16 cellular contexts compared by ENCODE assay signal in genomic region chr7:155647734-155648133, GRCh38. TPM values are rescaled to one million over a fixed set of nuclear protein-coding genes. Genes with fewer than 3 reads are reported as not detected.
DNase-seq lines count a peak whose midpoint lies in the region; ATAC-seq and TF ChIP-seq lines count a peak whose summit lies in the region.
"Had no signal": no experiment of that assay in that cellular context is flagged by ENCODE, and none has a peak within 500 bp of the region (broad histone marks: within the 10 kb centered on the region; RNA-seq: fewer than 3 reads in every experiment).

No MANE protein-coding gene starts in this region.

- H3K4me3 ChIP-seq in CD4-positive, CD25-positive, alpha-beta regulatory T cell (ENCODE audit: low read depth, low read length): no peak overlapping the region
- H3K4me3 ChIP-seq in DND-41 (ENCODE audit: low read depth in 1 of 2, low read length in 2 of 2): 0 out of 4 replicates have a peak overlapping the region, but pooled peaks of 1 of the 2 experiments have one; percentile 13
- no peak overlapping the region for H3K4me3 ChIP-seq in H7 (ENCODE audit: insufficient read depth, low read depth, low read length)
- H3K4me3 ChIP-seq: BLaER1 treated with 17β-estradiol and CSF1 and Interleukin-3, amounts not matched to agents 10 nM and 100 nM; K562; SJCRH30 had no signal

- no peak overlapping the region for H2AFZ ChIP-seq in DND-41 (ENCODE audit: low read depth, low read length)

- peaks cover 95% of the 10 kb centered on the region for H3K79me2 ChIP-seq in DND-41 (ENCODE audit: insufficient read depth, low read length)

- peaks cover 0 to 12% (median 6%) of the 10 kb centered on the region in 7 donors for H3K9me3 Mint-ChIP-seq in CD4-positive, CD25-positive, alpha-beta regulatory T cell
- peaks cover 56% of the 10 kb centered on the region for H3K9me3 Mint-ChIP-seq in nephron

- H3K27me3 Mint-ChIP-seq in CD4-positive, CD25-positive, alpha-beta regulatory T cell: no peaks in the 10 kb centered on the region
- H3K27me3 Mint-ChIP-seq in nephron (ENCODE audit: low read depth): no peaks in the 10 kb centered on the region

- peaks cover 33% of the 10 kb centered on the region for H3K36me3 ChIP-seq in CD4-positive, CD25-positive, alpha-beta regulatory T cell (ENCODE audit: control insufficient read depth, insufficient read depth, low read length)
- peaks cover 28% of the 10 kb centered on the region for H3K36me3 ChIP-seq in DND-41 (ENCODE audit: insufficient read depth, low read length)
- 0 out of 2 replicates have a peak, but pooled peaks cover 1% of the 10 kb centered on the region for H3K36me3 ChIP-seq in H7 (replicated peaks; ENCODE audit: control insufficient read depth, insufficient read depth, low read length)

- TF ChIP-seq CTCF in DND-41 (IDR thresholded peaks at IDR 0.05; ENCODE audit: borderline replicate concordance, extremely low read depth, low read length, poor library complexity, severe bottlenecking): no peak
- no peak for TF ChIP-seq CTCF in VCaP (conservative IDR thresholded peaks at IDR 0.05)
- no peak for TF ChIP-seq CTCF in nephron (IDR thresholded peaks at IDR 0.05; ENCODE audit: unreplicated experiment in 3 of 3)

- H3K9ac ChIP-seq in DND-41 (ENCODE audit: low read depth, low read length): no peak overlapping the region
- H3K9ac ChIP-seq: BLaER1 treated with 17β-estradiol and CSF1 and Interleukin-3, amounts not matched to agents 10 nM and 100 nM had no signal

- no peak for DNase-seq in CD4-positive, CD25-positive, alpha-beta regulatory T cell
- DNase-seq in DND-41 (no peak), H7 (no peak)
- no peak for DNase-seq in activated naive CD4-positive, alpha-beta T cell treated with Interleukin-2 at 50 U/mL for 16 hours
- DNase-seq: GOT3, NCI-H1436 treated with DMSO at 0.1 percent for 48 hours, NCI-H2029, NCI-H345, NCI-H526, SJCRH30 had no signal

- no peak for ATAC-seq in CD4-positive, CD25-positive, alpha-beta regulatory T cell (ENCODE audit: low read depth in 2 of 2)
- ATAC-seq in DND-41 (ENCODE audit: insufficient read depth, low read depth): no peak
- ATAC-seq in GM19463 (IDR thresholded peaks at IDR 0.05; ENCODE audit: unreplicated experiment): no peak
- ATAC-seq: K562, Panc1 had no signal

- H3K4me1 ChIP-seq in CD4-positive, CD25-positive, alpha-beta regulatory T cell (ENCODE audit: control insufficient read depth, insufficient read depth, low read length, poor library complexity, severe bottlenecking): peaks cover 53% of the 10 kb centered on the region
- peaks cover 34% of the 10 kb centered on the region for H3K4me1 ChIP-seq in DND-41 (ENCODE audit: insufficient read depth, low read length)
- H3K4me1 ChIP-seq: SJCRH30 had no signal

- H3K27ac ChIP-seq in CD4-positive, CD25-positive, alpha-beta regulatory T cell (ENCODE audit: insufficient read depth, low read length, poor library complexity, severe bottlenecking): no peak overlapping the region
- H3K27ac ChIP-seq in DND-41 (ENCODE audit: low read length): no peak overlapping the region
- H3K27ac ChIP-seq in VCaP: peak overlapping the region; percentile 100
- H3K27ac ChIP-seq: BLaER1 treated with 17β-estradiol and CSF1 and Interleukin-3, amounts not matched to agents 10 nM and 100 nM; SJCRH30 had no signal

- peaks cover 11 to 13% of the 10 kb centered on the region in 2 experiments for H3K9me3 ChIP-seq in CD4-positive, CD25-positive, alpha-beta regulatory T cell (ENCODE audit: control insufficient read depth in 2 of 2, low read length in 2 of 2)
- peaks cover 7% of the 10 kb centered on the region for H3K9me3 ChIP-seq in DND-41 (ENCODE audit: insufficient read depth, low read length, severe bottlenecking)

- no peaks in the 10 kb centered on the region for H3K27me3 ChIP-seq in CD4-positive, CD25-positive, alpha-beta regulatory T cell (ENCODE audit: control insufficient read depth, insufficient read depth, low read length)
- H3K27me3 ChIP-seq in DND-41 (ENCODE audit: insufficient read depth, low read length, poor library complexity) (no peaks in the 10 kb centered on the region), H7 (ENCODE audit: control insufficient read depth, insufficient read depth, low read length) (no peaks in the 10 kb centered on the region)
- H3K27me3 ChIP-seq: BLaER1 treated with 17β-estradiol and CSF1 and Interleukin-3, amounts not matched to agents 10 nM and 100 nM; SJCRH30 had no signal

- H3K4me1 Mint-ChIP-seq in CD4-positive, CD25-positive, alpha-beta regulatory T cell: peaks cover 52 to 85% (median 77%) of the 10 kb centered on the region in 4 donors
- H3K4me1 Mint-ChIP-seq in nephron: peaks cover 35% of the 10 kb centered on the region

- H3K4me3 Mint-ChIP-seq in CD4-positive, CD25-positive, alpha-beta regulatory T cell: peak overlapping the region in 3 of 4 donors; percentile 42 to 98 (median 94)
- H3K4me3 Mint-ChIP-seq in nephron: peak overlapping the region; percentile 44 to 66 (median 65)

- peaks cover 37% of the 10 kb centered on the region for H3K36me3 Mint-ChIP-seq in CD4-positive, CD25-positive, alpha-beta regulatory T cell
- H3K36me3 Mint-ChIP-seq in nephron (ENCODE audit: low read depth): peaks cover 93% of the 10 kb centered on the region

- peaks cover 60% of the 10 kb centered on the region for H4K20me1 ChIP-seq in DND-41 (ENCODE audit: insufficient read depth, low read length)

- H3K27ac Mint-ChIP-seq in CD4-positive, CD25-positive, alpha-beta regulatory T cell: peak overlapping the region in 1 of 3 donors; percentile 58
- no peak overlapping the region for H3K27ac Mint-ChIP-seq in nephron

- H3K4me2 ChIP-seq in DND-41 (ENCODE audit: insufficient read depth, low read length): peak overlapping the region; percentile 76

RNA-seq across cellular contexts. Expression of gene RBM33, which starts 3.3 kb away (rescaled TPM):
- 196 TPM for total RNA-seq in CD4-positive, CD25-positive, alpha-beta regulatory T cell
- polyA plus RNA-seq in CD4-positive, CD25-positive, alpha-beta regulatory T cell: 10 to 100 TPM; 33.5 to 44.1 (median 35.5) TPM
- total RNA-seq in H7 (2014; rRNA removed; shearing (Covaris generic)): 15.4 and 22.3 TPM in 2 replicates
